Comparison of ENCODE assay signal across 8 cellular contexts in the genomic region with DNA sequence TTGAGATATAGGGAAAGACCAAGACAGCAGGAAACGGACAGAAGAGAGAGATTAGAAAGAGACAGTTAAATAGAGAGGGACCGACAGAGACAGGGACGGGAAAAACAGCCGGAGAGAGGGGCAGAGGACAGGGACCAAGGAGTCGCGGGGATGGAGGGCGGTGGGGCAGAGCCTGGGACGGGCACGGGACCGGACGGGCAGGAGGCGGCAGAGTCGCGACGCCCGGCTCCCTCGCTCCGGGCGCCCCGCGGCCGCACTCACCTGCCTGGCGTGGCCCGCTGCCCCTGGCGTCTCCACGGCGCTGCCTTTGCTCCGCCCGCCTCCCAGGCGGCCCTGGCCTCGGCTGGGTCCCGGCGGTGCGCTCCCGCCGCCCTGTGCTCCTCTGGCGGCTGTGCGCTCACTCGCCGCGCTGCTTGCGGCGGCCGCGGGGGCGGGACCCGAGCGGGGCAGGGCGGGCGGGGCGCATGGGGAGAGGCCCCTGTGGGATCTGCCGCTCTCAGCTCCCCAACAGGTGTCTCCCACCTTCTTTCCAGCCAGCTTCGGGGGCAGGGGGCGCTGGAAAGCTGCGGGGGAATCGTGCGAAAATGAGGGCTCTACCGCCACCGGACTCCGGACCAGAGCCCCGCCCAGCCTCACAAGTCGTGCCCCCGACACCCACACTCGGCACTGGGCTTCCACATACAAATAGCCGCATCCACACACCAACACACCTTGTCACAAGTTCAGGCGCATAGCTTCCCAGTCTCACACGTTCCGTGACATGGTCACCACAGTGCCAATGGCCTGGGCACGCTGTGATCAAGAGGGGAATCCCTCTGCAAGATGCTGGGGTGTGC. TPM values are rescaled to one million over a fixed set of nuclear protein-coding genes. Genes with fewer than 3 reads are reported as not detected.
DNase-seq lines count a peak whose midpoint lies in the region; ATAC-seq, FAIRE-seq and TF ChIP-seq lines count a peak whose summit lies in the region.

A gene with protein sequence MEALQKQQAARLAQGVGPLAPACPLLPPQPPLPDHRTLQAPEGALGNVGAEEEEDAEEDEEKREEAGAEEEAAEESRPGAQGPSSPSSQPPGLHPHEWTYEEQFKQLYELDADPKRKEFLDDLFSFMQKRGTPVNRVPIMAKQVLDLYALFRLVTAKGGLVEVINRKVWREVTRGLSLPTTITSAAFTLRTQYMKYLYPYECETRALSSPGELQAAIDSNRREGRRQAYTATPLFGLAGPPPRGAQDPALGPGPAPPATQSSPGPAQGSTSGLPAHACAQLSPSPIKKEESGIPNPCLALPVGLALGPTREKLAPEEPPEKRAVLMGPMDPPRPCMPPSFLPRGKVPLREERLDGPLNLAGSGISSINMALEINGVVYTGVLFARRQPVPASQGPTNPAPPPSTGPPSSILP (minus strand): TSS at position 411 of the 836 bp plus-strand sequence. CDS start 1,052 bp downstream, outside the sequence.

- POLR2A ChIA-PET in A549 (lab: Yijun Ruan, JAX), result interaction anchor here (1.2 kb wide), 1 partner anchor 8 kb away, joined by 3 read pairs; no protein-coding TSS in a partner anchor

- peaks cover 2% of the 10 kb centered on the region for H3K36me3 Mint-ChIP-seq in memory B cell

- peak within 1 kb of the TSS; percentile 88 for H3K4me3 Mint-ChIP-seq in memory B cell

- in situ Hi-C loops in GM23248 (cut with MboI), result no loop called here

- peaks cover 14% of the 10 kb centered on the region for H3K4me1 Mint-ChIP-seq in memory B cell

- H3K9me2 ChIP-seq in GM23248 (ENCODE audit: insufficient read depth), result no peaks in the 10 kb centered on the region

- H3K9ac ChIP-seq in GM23248, result no peak within 1 kb of the TSS
- H3K9ac ChIP-seq in colonic mucosa (ENCODE audit: low read depth in 2 of 2, low read length in 2 of 2), result peak within 1 kb of the TSS; percentile 40 to 64

- no peak for TF ChIP-seq CTCF in A549 (IDR thresholded peaks at IDR 0.05)
- TF ChIP-seq CTCF in colonic mucosa (IDR thresholded peaks at IDR 0.05), result no peak

- H3K36me3 ChIP-seq in GM23248 (ENCODE audit: low read depth) (no peaks in the 10 kb centered on the region), colonic mucosa (no peaks in the 10 kb centered on the region), thymus (ENCODE audit: control insufficient read depth, insufficient read depth) (no peaks in the 10 kb centered on the region)

- no peak within 1 kb of the TSS for H3K27ac Mint-ChIP-seq in memory B cell

- H3K27ac ChIP-seq in A549, result peak within 1 kb of the TSS; percentile 3 to 61; a peak in 3 of 6 replicates
- H3K27ac ChIP-seq in GM23248, result no peak within 1 kb of the TSS
- no peak within 1 kb of the TSS for H3K27ac ChIP-seq in colonic mucosa
- H3K27ac ChIP-seq in thymus (ENCODE audit: low read depth), result no peak within 1 kb of the TSS

- CTCF ChIA-PET in A549 (lab: Yijun Ruan, JAX), result interaction anchor here (1.3 to 13.3 kb wide), 5 partner anchors 9 to 81 kb away, joined by 4 to 429 read pairs (median 6); a partner anchor contains a TSS

- peaks cover 7% of the 10 kb centered on the region; the same call in 1 of the 2 replicates for H3F3A ChIP-seq in GM23248 (ENCODE audit: insufficient read depth)

- WGBS in A549 (ENCODE audit: missing lambda C conversion rate), result 8% methylated on average over 38 of the region's 69 CpGs
- WGBS in GM23248 (ENCODE audit: low coverage in 1 of 2, low lambda C conversion rate in 2 of 2, missing lambda C conversion rate in 2 of 2), 2 experiments, result 1 to 3% methylated on average over 48 to 52 of the region's 69 CpGs
- 2% methylated on average over 69 of the region's 69 CpGs for WGBS in thymus

- no peaks in the 10 kb centered on the region for H3K9me3 ChIP-seq in A549
- no peaks in the 10 kb centered on the region for H3K9me3 ChIP-seq in GM23248 (ENCODE audit: low read depth)
- no peaks in the 10 kb centered on the region for H3K9me3 ChIP-seq in colonic mucosa
- H3K9me3 ChIP-seq in thymus (ENCODE audit: control insufficient read depth), result no peaks in the 10 kb centered on the region

- H3K79me2 ChIP-seq in GM23248 (ENCODE audit: insufficient read depth), result no peaks in the 10 kb centered on the region

- DNase-seq in A549 (ENCODE audit: low read depth in 1 of 2, low spot score in 1 of 2) (no peak), GM23248 (peak; percentile 72), T-helper 9 cell (peak; percentile 40), colonic mucosa (no peak), memory B cell (ENCODE audit: low spot score in 2 of 2) (peak in 1 of 2 donors; percentile 42), putamen (ENCODE audit: low spot score) (no peak), H54 (ENCODE audit: insufficient read length, low spot score) (no peak)

- H3K4me3 ChIP-seq in A549 (peak within 1 kb of the TSS; percentile 49), GM23248 (peak within 1 kb of the TSS; percentile 52), colonic mucosa (peak within 1 kb of the TSS; percentile 33), thymus (ENCODE audit: low read length) (peak within 1 kb of the TSS; percentile 42)

- TF ChIP-seq EP300 in A549 (IDR thresholded peaks at IDR 0.05), result no peak

- H3K4me1 ChIP-seq in A549 (peaks cover 13% of the 10 kb centered on the region; the same call in 1 of the 3 replicates), GM23248 (ENCODE audit: insufficient read depth) (no peaks in the 10 kb centered on the region), colonic mucosa (no peaks in the 10 kb centered on the region), thymus (ENCODE audit: control insufficient read depth, insufficient read depth, low read length) (no peaks in the 10 kb centered on the region)

- no peak for TF ChIP-seq RAD21 in A549 (conservative IDR thresholded peaks at IDR 0.05 in 1 of 2, IDR thresholded peaks at IDR 0.05 in 1 of 2)

- intact Hi-C loops in colonic mucosa (cut with DNase I), result no loop called here

- H3K27me3 ChIP-seq in GM23248 (replicated peaks; ENCODE audit: insufficient read depth) (peaks cover 60% of the 10 kb centered on the region), colonic mucosa (peaks cover 61% of the 10 kb centered on the region), thymus (ENCODE audit: control insufficient read depth, insufficient read depth) (peaks cover 66% of the 10 kb centered on the region)

- H3K4me2 ChIP-seq in A549, result peak within 1 kb of the TSS; percentile 95
- peak within 1 kb of the TSS; percentile 30 for H3K4me2 ChIP-seq in GM23248 (ENCODE audit: unreplicated experiment)

- TF ChIP-seq POLR2A in A549 (IDR thresholded peaks at IDR 0.05; ENCODE audit: low read length), result no peak
- TF ChIP-seq POLR2A in H54 (IDR thresholded peaks at IDR 0.05; ENCODE audit: low read depth, low read length), result no peak

- no peaks in the 10 kb centered on the region for H4K20me1 ChIP-seq in GM23248 (ENCODE audit: insufficient read depth)

- ATAC-seq in A549 (peak; percentile 73 to 85), memory B cell (ENCODE audit: low read depth) (peak; percentile 83)

- FAIRE-seq in A549 (lab: Jason Lieb, UNC) (no peak), H54 (lab: Jason Lieb, UNC) (no peak)

- no peaks in the 10 kb centered on the region for H3K9me3 Mint-ChIP-seq in memory B cell

- peaks cover 25% of the 10 kb centered on the region for H3K27me3 Mint-ChIP-seq in memory B cell

- peak within 1 kb of the TSS; percentile 33; the same call in 1 of the 2 replicates for H2AFZ ChIP-seq in GM23248

TF ChIP-seq in A549, 52 proteins besides CTCF, POLR2A, EP300 and RAD21 (continues in another document):
- no peak for TF ChIP-seq MAZ (IDR thresholded peaks at IDR 0.05; ENCODE audit: borderline replicate concordance, low read depth, low read length)
- TF ChIP-seq, protein P1, sequence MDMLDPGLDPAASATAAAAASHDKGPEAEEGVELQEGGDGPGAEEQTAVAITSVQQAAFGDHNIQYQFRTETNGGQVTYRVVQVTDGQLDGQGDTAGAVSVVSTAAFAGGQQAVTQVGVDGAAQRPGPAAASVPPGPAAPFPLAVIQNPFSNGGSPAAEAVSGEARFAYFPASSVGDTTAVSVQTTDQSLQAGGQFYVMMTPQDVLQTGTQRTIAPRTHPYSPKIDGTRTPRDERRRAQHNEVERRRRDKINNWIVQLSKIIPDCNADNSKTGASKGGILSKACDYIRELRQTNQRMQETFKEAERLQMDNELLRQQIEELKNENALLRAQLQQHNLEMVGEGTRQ (IDR thresholded peaks at IDR 0.05), result no peak
- no peak for TF ChIP-seq CBX8 (IDR thresholded peaks at IDR 0.05)
- TF ChIP-seq ZC3H11A (IDR thresholded peaks at IDR 0.05), result no peak
- no peak for TF ChIP-seq GATA3 (IDR thresholded peaks at IDR 0.05; ENCODE audit: borderline replicate concordance)
- TF ChIP-seq, protein P2, sequence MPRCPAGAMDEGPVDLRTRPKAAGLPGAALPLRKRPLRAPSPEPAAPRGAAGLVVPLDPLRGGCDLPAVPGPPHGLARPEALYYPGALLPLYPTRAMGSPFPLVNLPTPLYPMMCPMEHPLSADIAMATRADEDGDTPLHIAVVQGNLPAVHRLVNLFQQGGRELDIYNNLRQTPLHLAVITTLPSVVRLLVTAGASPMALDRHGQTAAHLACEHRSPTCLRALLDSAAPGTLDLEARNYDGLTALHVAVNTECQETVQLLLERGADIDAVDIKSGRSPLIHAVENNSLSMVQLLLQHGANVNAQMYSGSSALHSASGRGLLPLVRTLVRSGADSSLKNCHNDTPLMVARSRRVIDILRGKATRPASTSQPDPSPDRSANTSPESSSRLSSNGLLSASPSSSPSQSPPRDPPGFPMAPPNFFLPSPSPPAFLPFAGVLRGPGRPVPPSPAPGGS (IDR thresholded peaks at IDR 0.05), result no peak
- TF ChIP-seq NPAS2 (CRISPR knock-in tag; IDR thresholded peaks at IDR 0.05; ENCODE audit: borderline replicate concordance), result no peak
- no peak for TF ChIP-seq CHD2 (IDR thresholded peaks at IDR 0.05; ENCODE audit: low read length, partially characterized antibody)
- no peak for TF ChIP-seq HOXA7 (CRISPR knock-in tag; IDR thresholded peaks at IDR 0.05)
- no peak for TF ChIP-seq KDM5A (IDR thresholded peaks at IDR 0.05)
- no peak for TF ChIP-seq TFCP2L1 (CRISPR knock-in tag; IDR thresholded peaks at IDR 0.05)
- no peak for TF ChIP-seq SREBF2 (IDR thresholded peaks at IDR 0.05)
- TF ChIP-seq, protein P3, sequence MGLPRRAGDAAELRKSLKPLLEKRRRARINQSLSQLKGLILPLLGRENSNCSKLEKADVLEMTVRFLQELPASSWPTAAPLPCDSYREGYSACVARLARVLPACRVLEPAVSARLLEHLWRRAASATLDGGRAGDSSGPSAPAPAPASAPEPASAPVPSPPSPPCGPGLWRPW (IDR thresholded peaks at IDR 0.05), result no peak
- no peak for TF ChIP-seq ZFP36 (IDR thresholded peaks at IDR 0.05; ENCODE audit: borderline replicate concordance, partially characterized antibody)

RNA-seq across cellular contexts. Expression of the gene that starts here (rescaled TPM):
- polyA plus RNA-seq in A549 (2011; rRNA removed) (0.12 TPM in 1 of 2 replicates, not detected in the other), A549 (2017; fragmentation: RNase III; extraction: RNeasy Plus Mini Kit Qiagen cat#74134 plus additional on column Dnase treatment) (0.08 to 0.10 TPM (median 0.09 TPM) in 3 replicates), GM23248 (2016; fragmentation: Nextera tagmentation; extraction: Ambion mirVana) (not detected in 2 replicates), thymus (0.07 TPM)
- 0.04 and 0.10 TPM in 2 replicates for polyA plus RNA-seq in A549 (2012; cell fraction: cytosol; rRNA removed)
- 0.09 and 0.14 TPM in 2 replicates for polyA plus RNA-seq in A549 (2012; cell fraction: nucleus; rRNA removed)
- not detected in 2 replicates for polyA minus RNA-seq in A549 (2011; rRNA and poly(A)+ RNA removed)
- total RNA-seq in GM23248 (2014; rRNA removed; shearing (Covaris generic)), result 0.11 and 0.38 TPM in 2 replicates
- total RNA-seq in colonic mucosa, result not detected

Comparison
In these comparisons a context has a peak if more than half of its experiments do, and no peak if none do; other contexts are left out.
1. Peak in ATAC-seq, H3K4me3 ChIP-seq, H3K27ac ChIP-seq and H3K4me2 ChIP-seq in A549; RNA of the gene not detected or under 1 TPM.
2. Peak in DNase-seq, H3K4me3 ChIP-seq and H3K4me2 ChIP-seq in GM23248; RNA of the gene not detected or under 1 TPM.